Comparison of ENCODE assay signal across 7 cellular contexts in genomic region chr19:56112313-56112709, GRCh38. TPM values are rescaled to one million over a fixed set of nuclear protein-coding genes. Genes with fewer than 3 reads are reported as not detected.
DNase-seq lines count a peak whose midpoint lies in the region; ATAC-seq, FAIRE-seq and TF ChIP-seq lines count a peak whose summit lies in the region.

No MANE protein-coding gene starts in this region.

- H3K36me3 ChIP-seq in pancreas (no peaks in the 10 kb centered on the region), WERI-Rb-1 (peaks cover 17% of the 10 kb centered on the region)

- peak overlapping the region; percentile 77 for H3K27ac Mint-ChIP-seq in central memory CD8-positive, alpha-beta T cell (ENCODE audit: low read depth)

- H3K9me3 Mint-ChIP-seq in central memory CD8-positive, alpha-beta T cell, result no peaks in the 10 kb centered on the region

- H3K4me3 ChIP-seq in GM12865 (ENCODE audit: low read depth, low read length), result peak overlapping the region; percentile 43
- H3K4me3 ChIP-seq in pancreas, result no peak overlapping the region
- H3K4me3 ChIP-seq in WERI-Rb-1 (ENCODE audit: low read depth, low read length), result no peak overlapping the region

- peak overlapping the region; percentile 19 for H3K4me3 Mint-ChIP-seq in central memory CD8-positive, alpha-beta T cell

- peaks cover 58% of the 10 kb centered on the region for H3K4me1 Mint-ChIP-seq in central memory CD8-positive, alpha-beta T cell

- intact Hi-C loops in pancreas (cut with DNase I), result no loop called here

- FAIRE-seq in pancreas (lab: Jason Lieb, UNC), result no peak

- DNase-seq in GM12865 (ENCODE audit: low read depth) (peak; percentile 36), NCI-H1417 treated with DMSO at 0.1 percent for 48 hours (lab: John Stamatoyannopoulos, UW) (peak; percentile 72), pancreas (no peak), dedifferentiated amniotic fluid mesenchymal stem cell (ENCODE audit: extremely low spot score) (no peak), WERI-Rb-1 (no peak)
- no peak for DNase-seq in central memory CD8-positive, alpha-beta T cell (ENCODE audit: low spot score in 2 of 2)

- TF ChIP-seq CTCF in GM12865 (IDR thresholded peaks at IDR 0.05; ENCODE audit: insufficient read depth, low read depth, low read length, missing control alignments) (no peak), pancreas (IDR thresholded peaks at IDR 0.05) (no peak), WERI-Rb-1 (IDR thresholded peaks at IDR 0.05; ENCODE audit: low read depth, low read length) (no peak)

- peaks cover 43 to 61% (median 50%) of the 10 kb centered on the region in 3 donors for H3K4me1 ChIP-seq in pancreas

- peaks cover 9% of the 10 kb centered on the region for H3K36me3 Mint-ChIP-seq in central memory CD8-positive, alpha-beta T cell (ENCODE audit: insufficient read depth)

- 40 to 47% methylated on average over 10 of the region's 10 CpGs for WGBS in pancreas, 2 donors

- H3K27me3 Mint-ChIP-seq in central memory CD8-positive, alpha-beta T cell, result no peaks in the 10 kb centered on the region

- no peaks in the 10 kb centered on the region for H3K9me3 ChIP-seq in pancreas
- H3K9me3 ChIP-seq in WERI-Rb-1 (ENCODE audit: severe bottlenecking), result no peaks in the 10 kb centered on the region

- H3K27me3 ChIP-seq in pancreas, result no peaks in the 10 kb centered on the region
- H3K27me3 ChIP-seq in WERI-Rb-1 (ENCODE audit: insufficient read depth, low read depth, severe bottlenecking), result no peaks in the 10 kb centered on the region

- ATAC-seq in central memory CD8-positive, alpha-beta T cell (replicated peaks; ENCODE audit: extremely low read depth, poor library complexity, severe bottlenecking), result no peak
- ATAC-seq in pancreas (no peak), HG02885 (IDR thresholded peaks at IDR 0.05; ENCODE audit: poor library complexity, unreplicated experiment) (no peak)

- H3K27ac ChIP-seq in pancreas (peak overlapping the region in 3 of 4 donors; percentile 68 to 74 (median 70)), WERI-Rb-1 (no peak overlapping the region; the same call in 1 of the 2 replicates)

RNA-seq across cellular contexts. Expression of gene ZNF787, which starts 8.8 kb away (rescaled TPM):
- 10 to 100 TPM; 22.1 to 41.9 (median 25.6) TPM for total RNA-seq in pancreas
- polyA plus RNA-seq in pancreas, result 10 to 100 TPM; 13.6 to 31.1 TPM

RNA-seq across cellular contexts. Expression of gene ZNF444, which starts 28.8 kb away (rescaled TPM):
- 10 to 100 TPM; 27.9 to 47.9 (median 32.5) TPM for total RNA-seq in pancreas
- 10 to 100 TPM; 67.5 to 99.0 TPM for polyA plus RNA-seq in pancreas

Comparison
In these comparisons a context has a peak if more than half of its experiments do, and no peak if none do; other contexts are left out.
1. DNase-seq: peak in GM12865 (single experiment) and NCI-H1417 treated with DMSO at 0.1 percent for 48 hours (single experiment); none in central memory CD8-positive, alpha-beta T cell (0 of 2), pancreas (0 of 6), dedifferentiated amniotic fluid mesenchymal stem cell (single experiment) and WERI-Rb-1 (single experiment).